In genomic region chr2:6883448-6884122, GRCh38 we compare ENCODE assay signal across 1 cellular context.
TF ChIP-seq lines count a peak whose summit lies in the region.

No MANE protein-coding gene starts in this region.

TF ChIP-seq in K562, 482 proteins besides CTCF, POLR2A, EP300 and RAD21 (continued from another document and continues in another):
- TF ChIP-seq STAT6 (CRISPR knock-in tag; IDR thresholded peaks at IDR 0.05): no peak
- TF ChIP-seq BHLHE40 (IDR thresholded peaks at IDR 0.05; ENCODE audit: low read length): no peak
- TF ChIP-seq HMBOX1 (IDR thresholded peaks at IDR 0.05): peak; percentile 88
- TF ChIP-seq POLR2H (tag; IDR thresholded peaks at IDR 0.05; ENCODE audit: low read depth): no peak
- no peak for TF ChIP-seq SNRNP70 (optimal IDR thresholded peaks at IDR 0.05; ENCODE audit: low read depth, low read length)
- TF ChIP-seq MECOM (CRISPR knock-in tag; IDR thresholded peaks at IDR 0.05): no peak
- no peak for TF ChIP-seq MTF1 (CRISPR knock-in tag; IDR thresholded peaks at IDR 0.05; ENCODE audit: borderline replicate concordance)
- TF ChIP-seq SIN3A (IDR thresholded peaks at IDR 0.05; ENCODE audit: borderline replicate concordance in 2 of 2, control insufficient read depth in 1 of 2, low read depth in 2 of 2, low read length in 2 of 2): no peak
- peak in 1 of 2 experiments; percentile 94; a peak in 2 of 4 replicates for TF ChIP-seq FOXA3 (CRISPR knock-in tag; conservative IDR thresholded peaks at IDR 0.05 in 1 of 2, IDR thresholded peaks at IDR 0.05 in 1 of 2)
- TF ChIP-seq HIVEP1 (CRISPR knock-in tag; IDR thresholded peaks at IDR 0.05): no peak
- TF ChIP-seq ZKSCAN8 (CRISPR knock-in tag; IDR thresholded peaks at IDR 0.05): no peak
- no peak for TF ChIP-seq CSDE1 (IDR thresholded peaks at IDR 0.05)
- TF ChIP-seq EP400 (IDR thresholded peaks at IDR 0.05): no peak
- no peak for TF ChIP-seq HNRNPUL1 (IDR thresholded peaks at IDR 0.05; ENCODE audit: low read length)
- TF ChIP-seq ZNF561 (CRISPR knock-in tag; conservative IDR thresholded peaks at IDR 0.05): no peak
- TF ChIP-seq SLC30A9 (CRISPR knock-in tag; IDR thresholded peaks at IDR 0.05): no peak
- TF ChIP-seq C11orf30 (IDR thresholded peaks at IDR 0.05; ENCODE audit: low read depth): no peak
- no peak for TF ChIP-seq THRA (IDR thresholded peaks at IDR 0.05)
- TF ChIP-seq ZBTB1 (CRISPR knock-in tag; IDR thresholded peaks at IDR 0.05; ENCODE audit: borderline replicate concordance, low read depth): no peak
- TF ChIP-seq ETV6 (IDR thresholded peaks at IDR 0.05; ENCODE audit: borderline replicate concordance in 1 of 2, low read depth in 2 of 2, low read length in 1 of 2): 0 out of 4 replicates have a peak, but pooled peaks of 1 of the 2 experiments have one; percentile 44
- no peak for TF ChIP-seq ETV6 (CRISPR knock-in tag; IDR thresholded peaks at IDR 0.05; ENCODE audit: borderline replicate concordance)
- no peak for TF ChIP-seq KAT2B (IDR thresholded peaks at IDR 0.05; ENCODE audit: low read depth, low read length)
- 0 out of 2 replicates have a peak, but pooled peaks have one; percentile 18 for TF ChIP-seq CXXC5 (CRISPR knock-in tag; IDR thresholded peaks at IDR 0.05)
- no peak for TF ChIP-seq NFRKB (IDR thresholded peaks at IDR 0.05; ENCODE audit: low read depth)
- no peak for TF ChIP-seq ILF3 (IDR thresholded peaks at IDR 0.05; ENCODE audit: borderline replicate concordance)
- TF ChIP-seq ZKSCAN3 (CRISPR knock-in tag; IDR thresholded peaks at IDR 0.05): no peak
- TF ChIP-seq ATF2 (CRISPR knock-in tag; IDR thresholded peaks at IDR 0.05): no peak
- no peak for TF ChIP-seq RNF219 (CRISPR knock-in tag; IDR thresholded peaks at IDR 0.05)
- TF ChIP-seq ZNF143 (CRISPR knock-in tag; IDR thresholded peaks at IDR 0.05): no peak
- TF ChIP-seq ATF1 (CRISPR knock-in tag; IDR thresholded peaks at IDR 0.05): no peak
- TF ChIP-seq ATF1 (tag; IDR thresholded peaks at IDR 0.05): no peak
- no peak for TF ChIP-seq ATF4 (CRISPR knock-in tag; IDR thresholded peaks at IDR 0.05)
- TF ChIP-seq CBFA2T3 (IDR thresholded peaks at IDR 0.05): peak; percentile 76
- TF ChIP-seq FOS (IDR thresholded peaks at IDR 0.05; ENCODE audit: extremely low read depth, insufficient read length): no peak
- no peak for TF ChIP-seq MYBL2 (IDR thresholded peaks at IDR 0.05; ENCODE audit: low read depth)
- no peak for TF ChIP-seq MYBL2 (CRISPR knock-in tag; IDR thresholded peaks at IDR 0.05; ENCODE audit: borderline replicate concordance)
- no peak for TF ChIP-seq SAP30 (IDR thresholded peaks at IDR 0.05; ENCODE audit: borderline replicate concordance, insufficient read depth, low read depth, low read length, poor library complexity, severe bottlenecking)
- no peak for TF ChIP-seq THAP7 (CRISPR knock-in tag; IDR thresholded peaks at IDR 0.05)
- TF ChIP-seq HMGN3 (IDR thresholded peaks at IDR 0.05; ENCODE audit: borderline replicate concordance, extremely low read depth, insufficient read length, low read depth, low read length): no peak
- TF ChIP-seq ZNF512 (tag; IDR thresholded peaks at IDR 0.05): no peak
- TF ChIP-seq ETS2 (tag; IDR thresholded peaks at IDR 0.05; ENCODE audit: borderline replicate concordance, poor library complexity, severe bottlenecking): no peak
- TF ChIP-seq HDAC3 (IDR thresholded peaks at IDR 0.05; ENCODE audit: borderline replicate concordance, partially characterized antibody): no peak
- TF ChIP-seq ZC3H8 (IDR thresholded peaks at IDR 0.05): no peak
- no peak for TF ChIP-seq NR3C1 (CRISPR knock-in tag; IDR thresholded peaks at IDR 0.05)
- no peak for TF ChIP-seq POLR2AphosphoS5 (IDR thresholded peaks at IDR 0.05; ENCODE audit: control insufficient read depth, insufficient read depth, low read depth, low read length)
- TF ChIP-seq ZNF398 (CRISPR knock-in tag; IDR thresholded peaks at IDR 0.05): no peak
- no peak for TF ChIP-seq ZNF507 (tag; conservative IDR thresholded peaks at IDR 0.05)
- no peak for TF ChIP-seq CREB1 (IDR thresholded peaks at IDR 0.05)
- no peak for TF ChIP-seq CREB1 (CRISPR knock-in tag; IDR thresholded peaks at IDR 0.05)
- TF ChIP-seq ZSCAN32 (CRISPR knock-in tag; IDR thresholded peaks at IDR 0.05): no peak
- TF ChIP-seq ZFP91 (CRISPR knock-in tag; IDR thresholded peaks at IDR 0.05): no peak
- TF ChIP-seq CHAMP1 (IDR thresholded peaks at IDR 0.05): no peak
